In the genomic region with DNA sequence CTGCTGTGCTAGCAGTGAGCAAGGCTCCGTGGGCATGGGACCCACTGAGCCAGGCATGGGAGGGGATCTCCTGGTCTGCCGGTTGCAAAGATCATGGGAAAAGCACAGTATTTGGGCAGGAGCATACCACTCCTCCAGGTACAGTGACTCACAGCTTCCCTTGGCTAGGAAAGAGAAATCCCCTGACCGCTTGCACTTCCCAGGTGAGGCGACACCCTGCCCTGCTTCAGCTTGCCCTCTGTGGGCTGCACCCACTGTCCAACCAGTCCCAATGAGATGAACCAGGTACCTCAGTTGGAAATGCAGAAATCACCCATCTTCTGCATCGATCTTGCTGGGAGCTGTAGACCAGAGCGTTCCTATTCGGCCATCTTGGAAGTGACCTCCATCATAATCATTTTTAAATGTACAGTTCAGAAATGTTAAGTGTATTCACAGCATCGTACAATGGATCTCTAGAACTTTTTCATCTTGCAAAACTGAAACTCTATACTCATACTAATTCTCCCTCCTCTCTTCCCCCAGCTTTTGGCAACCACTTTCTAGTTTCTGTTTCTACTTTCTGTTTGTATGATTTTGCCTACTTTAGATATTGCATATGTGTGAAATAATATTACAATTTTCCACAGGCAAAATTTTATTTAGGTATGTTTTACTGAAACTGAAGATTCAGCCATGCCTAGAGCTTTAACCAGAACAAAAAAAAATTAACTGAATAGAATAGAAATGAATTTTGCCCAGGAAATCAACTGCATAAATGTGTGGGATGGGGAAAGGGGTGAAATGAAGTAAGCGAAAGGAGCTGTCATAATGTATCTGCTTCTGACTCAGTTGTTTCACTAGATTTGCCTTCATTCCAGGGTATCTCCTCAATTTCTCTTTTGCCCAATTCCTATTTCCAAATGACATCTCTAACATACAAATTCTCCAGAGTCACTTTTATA, we compare ENCODE assay signal across 13 cellular contexts.
DNase-seq lines count a peak whose midpoint lies in the region; ATAC-seq, FAIRE-seq and TF ChIP-seq lines count a peak whose summit lies in the region.
"Had no signal": no experiment of that assay in that cellular context is flagged by ENCODE, and none has a peak within 500 bp of the region (broad histone marks: within the 10 kb centered on the region; RNA-seq: fewer than 3 reads in every experiment).

No MANE protein-coding gene starts in this region.

- peak; percentile 13 for FAIRE-seq in GM12891 (lab: Jason Lieb, UNC)

- H3K4me1 Mint-ChIP-seq in nephron progenitor cell: no peaks in the 10 kb centered on the region
- H3K4me1 Mint-ChIP-seq: B cell had no signal

- no peak overlapping the region for H3K4me3 ChIP-seq in WERI-Rb-1 (ENCODE audit: low read depth, low read length)
- H3K4me3 ChIP-seq: SK-N-MC had no signal

- H3K27ac ChIP-seq in WERI-Rb-1: no peak overlapping the region
- H3K27ac ChIP-seq: SK-N-MC had no signal

- H3K4me3 Mint-ChIP-seq in nephron progenitor cell: no peak overlapping the region
- H3K4me3 Mint-ChIP-seq: B cell had no signal

- DNase-seq in GM12891 (ENCODE audit: insufficient read length, low spot score) (no peak), nephron progenitor cell (no peak), WERI-Rb-1 (no peak), AG08396 (ENCODE audit: low spot score) (no peak), GDM1 (lab: John Stamatoyannopoulos, UW) (no peak)
- DNase-seq: MV-4-11, NCI-H748 treated with DMSO at 0.1 percent for 48 hours had no signal

- peak; percentile 91 for ATAC-seq in GM19025 (IDR thresholded peaks at IDR 0.05; ENCODE audit: low read depth, unreplicated experiment)
- ATAC-seq in HG02610 (IDR thresholded peaks at IDR 0.05; ENCODE audit: unreplicated experiment): peak; percentile 97
- ATAC-seq in HG03439 (IDR thresholded peaks at IDR 0.05; ENCODE audit: unreplicated experiment): peak; percentile 67
- ATAC-seq: sciatic nerve had no signal

- no peaks in the 10 kb centered on the region for H3K36me3 ChIP-seq in WERI-Rb-1

- no peaks in the 10 kb centered on the region for H3K9me3 ChIP-seq in WERI-Rb-1 (ENCODE audit: severe bottlenecking)

- H3K9me3 Mint-ChIP-seq in nephron progenitor cell: no peaks in the 10 kb centered on the region

- H3K27me3 Mint-ChIP-seq in nephron progenitor cell (ENCODE audit: low read depth, poor library complexity): no peaks in the 10 kb centered on the region

- H3K27ac Mint-ChIP-seq in nephron progenitor cell: no peak overlapping the region
- H3K27ac Mint-ChIP-seq: B cell had no signal

- TF ChIP-seq POLR2A in GM12891 (IDR thresholded peaks at IDR 0.05; ENCODE audit: low read depth, low read length): no peak

- H3K36me3 Mint-ChIP-seq in nephron progenitor cell (ENCODE audit: low read depth): peaks cover 6% of the 10 kb centered on the region

- TF ChIP-seq CTCF in nephron progenitor cell (IDR thresholded peaks at IDR 0.05) (no peak), WERI-Rb-1 (IDR thresholded peaks at IDR 0.05; ENCODE audit: low read depth, low read length) (no peak)

- H3K27me3 ChIP-seq in WERI-Rb-1 (ENCODE audit: insufficient read depth, low read depth, severe bottlenecking): no peaks in the 10 kb centered on the region

TF ChIP-seq in GM12891, 5 proteins besides CTCF, POLR2A, EP300 and RAD21:
- no peak for TF ChIP-seq PAX5 (IDR thresholded peaks at IDR 0.05; ENCODE audit: insufficient read depth, low read length, severe bottlenecking)
- no peak for TF ChIP-seq SPI1 (IDR thresholded peaks at IDR 0.05; ENCODE audit: low read depth, low read length)
- TF ChIP-seq TAF1 (IDR thresholded peaks at IDR 0.05; ENCODE audit: low read depth, low read length): no peak
- no peak for TF ChIP-seq POU2F2 (IDR thresholded peaks at IDR 0.05; ENCODE audit: low read depth, low read length)
- TF ChIP-seq POLR2AphosphoS5 (IDR thresholded peaks at IDR 0.05; ENCODE audit: low read depth, low read length): no peak
